In genomic region chr12:15806826-15807225, GRCh38 we compare ENCODE assay signal across 28 cellular contexts.
"Had no signal": no experiment of that assay in that cellular context is flagged by ENCODE, and none has a peak within 500 bp of the region (broad histone marks: within the 10 kb centered on the region; RNA-seq: fewer than 3 reads in every experiment).

No MANE protein-coding gene starts in this region.

- H3K9me3 ChIP-seq: adrenal gland, ascending aorta, breast epithelium, colonic mucosa, esophagus squamous epithelium had no signal

- H3K4me1 ChIP-seq: adrenal gland, ascending aorta, breast epithelium, colonic mucosa had no signal

- H3K27ac ChIP-seq: adrenal gland, ascending aorta, breast epithelium, cardiac muscle cell, colonic mucosa, epithelial cell of prostate, esophagus squamous epithelium, WERI-Rb-1 had no signal

- H3K36me3 ChIP-seq: adrenal gland, ascending aorta, breast epithelium, cardiac muscle cell, colonic mucosa, esophagus squamous epithelium, WERI-Rb-1 had no signal

- H3K27me3 ChIP-seq: adrenal gland, ascending aorta, breast epithelium, cardiac muscle cell, colonic mucosa had no signal

- H3K4me3 ChIP-seq: adrenal gland, ascending aorta, breast epithelium, cardiac muscle cell, colonic mucosa, esophagus squamous epithelium had no signal

- DNase-seq: activated B cell treated with CpG ODN at 0.5 μM for 24 hours; activated CD4-positive, alpha-beta T cell treated with anti-CD3 and anti-CD28 coated beads for 48 hours; activated CD4-positive, alpha-beta T cell treated with anti-CD3 and anti-CD28 coated beads, Interleukin-2, amount 50 U/mL, for 1 hour; activated CD4-positive, alpha-beta T cell treated with anti-CD3 and anti-CD28 coated beads, Interleukin-2, amount 50 U/mL, for 48 hours; activated CD8-positive, alpha-beta memory T cell treated with anti-CD3 and anti-CD28 coated beads for 24 hours; activated CD8-positive, alpha-beta T cell treated with anti-CD3 and anti-CD28 coated beads for 36 hours; activated effector memory CD4-positive, alpha-beta T cell treated with Interleukin-2 at 50 U/mL for 16 hours; activated gamma-delta T cell treated with Interleukin-2 at 50 U/mL for 16 hours; activated naive CD4-positive, alpha-beta T cell treated with anti-CD3 and anti-CD28 coated beads, Interleukin-2, amount 50 U/mL, for 16 hours; activated naive CD4-positive, alpha-beta T cell treated with Interleukin-2 at 50 U/mL for 16 hours; activated T-cell treated with anti-CD3 and anti-CD28 coated beads, Interleukin-2, amount 50 U/mL, for 4 hours; adrenal gland; central memory CD4-positive, alpha-beta T cell; cerebellar nuclear complex; colonic mucosa; effector CD8-positive, alpha-beta T cell; esophagus squamous epithelium; foreskin fibroblast; head of caudate nucleus; T-helper 17 cell; T1000; WERI-Rb-1 had no signal

- ATAC-seq: activated CD4-positive, CD25-positive, alpha-beta regulatory T cell treated with anti-CD3 and anti-CD28 coated beads, Interleukin-2, amount 50 U/mL, for 24 hours; activated CD8-positive, alpha-beta T cell treated with anti-CD3 and anti-CD28 coated beads for 36 hours; activated T-cell treated with anti-CD3 and anti-CD28 coated beads, Interleukin-2, amount 50 U/mL, for 4 hours; activated T-helper 17 cell treated with anti-CD3 and anti-CD28 coated beads, Interleukin-2, amount 50 U/mL, for 72 hours; T-helper 17 cell had no signal
